In genomic region chr1:196277860-196278259, GRCh38 we compare ENCODE assay signal across 19 cellular contexts.
DNase-seq lines count a peak whose midpoint lies in the region; FAIRE-seq and TF ChIP-seq lines count a peak whose summit lies in the region.
"Had no signal": no experiment of that assay in that cellular context is flagged by ENCODE, and none has a peak within 500 bp of the region (broad histone marks: within the 10 kb centered on the region; RNA-seq: fewer than 3 reads in every experiment).

No MANE protein-coding gene starts in this region.

- no peaks in the 10 kb centered on the region for H3K9me3 ChIP-seq in SK-N-SH

- no peaks in the 10 kb centered on the region for H3K36me3 ChIP-seq in SK-N-SH (replicated peaks in 1 of 2; ENCODE audit: control insufficient read depth in 1 of 2, insufficient read depth in 2 of 2, low read length in 1 of 2)
- H3K36me3 ChIP-seq: BLaER1 treated with 17β-estradiol and CSF1 and Interleukin-3, amounts not matched to agents 10 nM and 100 nM had no signal

- peak; percentile 23 for DNase-seq in LoVo (ENCODE audit: low spot score)
- DNase-seq in SK-N-SH, result no peak
- DNase-seq in frontal cortex (ENCODE audit: low spot score in 2 of 2), result no peak
- no peak for DNase-seq in NCI-H446 treated with DMSO at 0.1 percent for 48 hours (lab: John Stamatoyannopoulos, UW)
- no peak for DNase-seq in dermis blood vessel endothelial cell
- DNase-seq in NK-92 (lab: John Stamatoyannopoulos, UW; ENCODE audit: unreplicated experiment), result no peak
- DNase-seq: 8988T; Calu3; CD8-positive, alpha-beta T cell; DMS 273 treated with DMSO at 0.1 percent for 48 hours; DMS53; DND-41; EL; GOT3; H7; HFFc6 had no signal

- H3K4me2 ChIP-seq in SK-N-SH, result peak overlapping the region; percentile 64; the same call in 1 of the 2 replicates
- H3K4me2 ChIP-seq: BLaER1 treated with 17β-estradiol and CSF1 and Interleukin-3, amounts not matched to agents 10 nM and 100 nM had no signal

- H3K4me3 ChIP-seq in SK-N-SH (ENCODE audit: low read depth in 2 of 2, low read length in 1 of 2), result no peak overlapping the region; a peak in 1 of 4 replicates
- H3K4me3 ChIP-seq: BLaER1 treated with 17β-estradiol and CSF1 and Interleukin-3, amounts not matched to agents 10 nM and 100 nM; GM12878 had no signal

- H3K27ac ChIP-seq in 22Rv1, result peak overlapping the region; percentile 22
- peak overlapping the region in 1 of 2 experiments; percentile 75; a peak in 2 of 4 replicates for H3K27ac ChIP-seq in SK-N-SH (ENCODE audit: low read depth in 2 of 2, low read length in 1 of 2)
- H3K27ac ChIP-seq: BLaER1 treated with 17β-estradiol and CSF1 and Interleukin-3, amounts not matched to agents 10 nM and 100 nM had no signal

- no peaks in the 10 kb centered on the region for H3K27me3 ChIP-seq in SK-N-SH (ENCODE audit: insufficient read depth)
- H3K27me3 ChIP-seq: BLaER1 treated with 17β-estradiol and CSF1 and Interleukin-3, amounts not matched to agents 10 nM and 100 nM had no signal

- H2AFZ ChIP-seq in SK-N-SH (ENCODE audit: low read depth), result no peak overlapping the region

- peaks cover 0 to 11% of the 10 kb centered on the region in 2 experiments; a peak in 3 of 4 replicates for H3K4me1 ChIP-seq in SK-N-SH (ENCODE audit: control insufficient read depth in 1 of 2, insufficient read depth in 2 of 2, low read depth in 1 of 2, low read length in 1 of 2)
- H3K4me1 ChIP-seq: BLaER1 treated with 17β-estradiol and CSF1 and Interleukin-3, amounts not matched to agents 10 nM and 100 nM had no signal

- peak in 1 of 2 experiments; percentile 62; a peak in 1 of 4 replicates for TF ChIP-seq EP300 in SK-N-SH (IDR thresholded peaks at IDR 0.05; ENCODE audit: borderline replicate concordance in 1 of 2, low read depth in 1 of 2, low read length in 1 of 2)

- H3K9me2 ChIP-seq in SK-N-SH, result no peaks in the 10 kb centered on the region; the same call in 1 of the 2 replicates

- peak; percentile 17 for FAIRE-seq in frontal cortex (lab: Jason Lieb, UNC)
- FAIRE-seq: GM12878 had no signal

- H4K20me1 ChIP-seq in SK-N-SH (ENCODE audit: insufficient read depth), result no peaks in the 10 kb centered on the region
- H4K20me1 ChIP-seq: BLaER1 treated with 17β-estradiol and CSF1 and Interleukin-3, amounts not matched to agents 10 nM and 100 nM had no signal

- peaks cover 20% of the 10 kb centered on the region for H3F3A ChIP-seq in SK-N-SH (replicated peaks; ENCODE audit: insufficient read depth)

- no peak overlapping the region for H3K9ac ChIP-seq in SK-N-SH
- H3K9ac ChIP-seq: BLaER1 treated with 17β-estradiol and CSF1 and Interleukin-3, amounts not matched to agents 10 nM and 100 nM had no signal

- no peaks in the 10 kb centered on the region for H3K79me2 ChIP-seq in SK-N-SH (ENCODE audit: insufficient read depth)

- no peak for TF ChIP-seq RAD21 in SK-N-SH (IDR thresholded peaks at IDR 0.05; ENCODE audit: low read length)

- CTCF ChIA-PET in SK-N-SH (lab: Yijun Ruan, JAX), result no interaction called here

- no peak for TF ChIP-seq CTCF in 22Rv1 (IDR thresholded peaks at IDR 0.05)
- no peak for TF ChIP-seq CTCF in SK-N-SH (IDR thresholded peaks at IDR 0.05)

- POLR2A ChIA-PET in SK-N-SH (lab: Yijun Ruan, JAX), result no interaction called here

TF ChIP-seq in SK-N-SH, 30 proteins besides CTCF, POLR2A, EP300 and RAD21:
- TF ChIP-seq FOXM1 (IDR thresholded peaks at IDR 0.05; ENCODE audit: low read depth), result peak; percentile 86; the same call in 1 of the 2 replicates
- no peak for TF ChIP-seq FOXJ3 (CRISPR knock-in tag; IDR thresholded peaks at IDR 0.05)
- TF ChIP-seq NFIC (IDR thresholded peaks at IDR 0.05; ENCODE audit: borderline replicate concordance), result peak; percentile 41; the same call in 1 of the 2 replicates
- peak; percentile 75 for TF ChIP-seq TCF12 (IDR thresholded peaks at IDR 0.05)
- TF ChIP-seq YY1 (IDR thresholded peaks at IDR 0.05; ENCODE audit: low read depth), result no peak
- no peak for TF ChIP-seq TAF1 (IDR thresholded peaks at IDR 0.05; ENCODE audit: borderline replicate concordance, low read depth, low read length)
- TF ChIP-seq RXRA (IDR thresholded peaks at IDR 0.05; ENCODE audit: borderline replicate concordance, low read depth), result no peak
- no peak for TF ChIP-seq NRF1 (IDR thresholded peaks at IDR 0.05; ENCODE audit: low read depth, low read length)
- no peak for TF ChIP-seq SMC3 (IDR thresholded peaks at IDR 0.05; ENCODE audit: low read depth, low read length)
- TF ChIP-seq ELF1 (IDR thresholded peaks at IDR 0.05), result no peak
- no peak for TF ChIP-seq GABPA (IDR thresholded peaks at IDR 0.05; ENCODE audit: low read depth)
- TF ChIP-seq JUND (IDR thresholded peaks at IDR 0.05), result peak; percentile 78
- no peak for TF ChIP-seq RFX5 (IDR thresholded peaks at IDR 0.05; ENCODE audit: low read length)
- TF ChIP-seq MEF2A (IDR thresholded peaks at IDR 0.05; ENCODE audit: borderline replicate concordance, low read depth), result peak; percentile 62
- TF ChIP-seq POLR2AphosphoS5 (IDR thresholded peaks at IDR 0.05; ENCODE audit: low read depth, low read length), result no peak
- no peak for TF ChIP-seq EZH2phosphoT487 (IDR thresholded peaks at IDR 0.05; ENCODE audit: borderline replicate concordance, low read depth)
- no peak for TF ChIP-seq ZBTB33 (IDR thresholded peaks at IDR 0.05; ENCODE audit: borderline replicate concordance, low read depth)
- peak; percentile 60 for TF ChIP-seq TEAD4 (IDR thresholded peaks at IDR 0.05; ENCODE audit: borderline replicate concordance, insufficient read depth)
- TF ChIP-seq PBX3 (IDR thresholded peaks at IDR 0.05), result peak; percentile 58
- no peak for TF ChIP-seq RCOR1 (IDR thresholded peaks at IDR 0.05; ENCODE audit: low read length)
- TF ChIP-seq FOSL2 (IDR thresholded peaks at IDR 0.05; ENCODE audit: borderline replicate concordance, low read depth), result peak; percentile 71
- TF ChIP-seq MAX (IDR thresholded peaks at IDR 0.05; ENCODE audit: low read depth), result no peak
